Comparison of ENCODE assay signal across 12 cellular contexts in genomic region chr10:62224606-62225005, GRCh38. TPM values are rescaled to one million over a fixed set of nuclear protein-coding genes. Genes with fewer than 3 reads are reported as not detected.
DNase-seq lines count a peak whose midpoint lies in the region; ATAC-seq and TF ChIP-seq lines count a peak whose summit lies in the region.
"Had no signal": no experiment of that assay in that cellular context is flagged by ENCODE, and none has a peak within 500 bp of the region (broad histone marks: within the 10 kb centered on the region; RNA-seq: fewer than 3 reads in every experiment).

No MANE protein-coding gene starts in this region.

- H3K36me3 ChIP-seq in PC-3 (ENCODE audit: low read depth, low read length): peaks cover 9% of the 10 kb centered on the region; the same call in 1 of the 2 replicates
- H3K36me3 ChIP-seq in lung (ENCODE audit: control insufficient read depth in 2 of 2, insufficient read depth in 2 of 2, low read length in 2 of 2): no peaks in the 10 kb centered on the region
- H3K36me3 ChIP-seq: right lobe of liver had no signal

- TF ChIP-seq CTCF in PC-3 (conservative IDR thresholded peaks at IDR 0.05; ENCODE audit: low read depth, low read length) (no peak), lung (IDR thresholded peaks at IDR 0.05; ENCODE audit: control extremely low read depth, extremely low read depth) (no peak), type B pancreatic cell (conservative IDR thresholded peaks at IDR 0.05) (no peak), Calu3 (IDR thresholded peaks at IDR 0.05; ENCODE audit: unreplicated experiment) (no peak)

- H3K27me3 Mint-ChIP-seq in type B pancreatic cell (no peaks in the 10 kb centered on the region), Calu3 (ENCODE audit: unreplicated experiment) (no peaks in the 10 kb centered on the region)
- H3K27me3 Mint-ChIP-seq: naive B cell had no signal

- H3K9ac ChIP-seq in PC-3 (ENCODE audit: low read length): no peak overlapping the region

- no peak overlapping the region for H3K27ac Mint-ChIP-seq in type B pancreatic cell
- H3K27ac Mint-ChIP-seq in Calu3 (ENCODE audit: unreplicated experiment): no peak overlapping the region

- intact Hi-C loops in PC-3 (cut with micrococcal nuclease) (loop anchor here (1.0 kb wide), 1 partner anchor 111 kb away; no protein-coding TSS in a partner anchor), left ventricle myocardium superior (cut with micrococcal nuclease) (no loop called here), Calu3 (cut with micrococcal nuclease; ENCODE audit: unreplicated experiment) (no loop called here)

- BruUV-seq in PC-3 (replicated peaks; lab: Mats Ljungman, UMichigan) (no TSS peak), Calu3 (replicated peaks; lab: Mats Ljungman, UMichigan) (no TSS peak)

- peaks cover 8% of the 10 kb centered on the region for H3K36me3 Mint-ChIP-seq in type B pancreatic cell
- no peaks in the 10 kb centered on the region for H3K36me3 Mint-ChIP-seq in Calu3 (ENCODE audit: insufficient read depth, unreplicated experiment)
- H3K36me3 Mint-ChIP-seq: naive B cell had no signal

- POLR2A ChIA-PET in PC-3 (lab: Charles Lee; ENCODE audit: unreplicated experiment): interaction anchor here (0.7 kb wide), 1 partner anchor 150 kb away, joined by 4 read pairs; no protein-coding TSS in a partner anchor

- CTCF ChIA-PET in PC-3 (lab: Charles Lee) (no interaction called here), Calu3 (lab: Charles Lee) (no interaction called here)

- ATAC-seq in PC-3 (peak; percentile 88), lung (ENCODE audit: insufficient read depth, low FRiP score) (peak; percentile 27), left ventricle myocardium superior (no peak)
- ATAC-seq: right lobe of liver had no signal

- H3F3A ChIP-seq in PC-3 (ENCODE audit: low read length, unreplicated experiment): peaks cover 7% of the 10 kb centered on the region

- no peak overlapping the region for H3K4me2 ChIP-seq in PC-3 (ENCODE audit: low read length)

- H3K27ac ChIP-seq in PC-3 (ENCODE audit: low read length) (no peak overlapping the region), epithelial cell of prostate (no peak overlapping the region), lung (ENCODE audit: low read depth in 1 of 2, low read length in 1 of 2) (no peak overlapping the region)
- H3K27ac ChIP-seq: right lobe of liver had no signal

- H3K4me3 Mint-ChIP-seq in type B pancreatic cell: no peak overlapping the region
- H3K4me3 Mint-ChIP-seq in Calu3 (ENCODE audit: low read depth, unreplicated experiment): no peak overlapping the region
- H3K4me3 Mint-ChIP-seq: naive B cell had no signal

- WGBS in lung, 2 donors: 87 to 92% methylated on average over 1 of the region's 1 CpG

- H2AFZ ChIP-seq in PC-3 (ENCODE audit: low read length): no peak overlapping the region

- H4K20me1 ChIP-seq in PC-3 (ENCODE audit: low read length): no peaks in the 10 kb centered on the region

- peak; percentile 78 for DNase-seq in EL
- peak; percentile 90 for DNase-seq in PC-3
- DNase-seq in epithelial cell of prostate (ENCODE audit: low read depth, low spot score): peak; percentile 2
- no peak for DNase-seq in lung (ENCODE audit: low spot score)
- no peak for DNase-seq in type B pancreatic cell (ENCODE audit: extremely low spot score, unreplicated experiment)
- no peak for DNase-seq in left ventricle myocardium superior
- no peak for DNase-seq in NCI-H774 (lab: John Stamatoyannopoulos, UW)
- DNase-seq in Calu3: no peak
- DNase-seq: MV-4-11, naive B cell, NCI-H510A treated with DMSO at 0.1 percent for 48 hours, right lobe of liver had no signal

- no peaks in the 10 kb centered on the region for H3K9me3 Mint-ChIP-seq in type B pancreatic cell
- no peaks in the 10 kb centered on the region for H3K9me3 Mint-ChIP-seq in Calu3 (ENCODE audit: low read depth, unreplicated experiment)

- H3K27me3 ChIP-seq in PC-3 (ENCODE audit: low read length) (no peaks in the 10 kb centered on the region), lung (ENCODE audit: control insufficient read depth, insufficient read depth) (no peaks in the 10 kb centered on the region)
- H3K27me3 ChIP-seq: right lobe of liver had no signal

- no peaks in the 10 kb centered on the region for H3K79me2 ChIP-seq in PC-3 (ENCODE audit: low read length)

- no peak overlapping the region for H3K4me3 ChIP-seq in PC-3 (ENCODE audit: low read length)
- H3K4me3 ChIP-seq in lung: no peak overlapping the region
- H3K4me3 ChIP-seq: right lobe of liver had no signal

- peaks cover 3% of the 10 kb centered on the region for H3K4me1 Mint-ChIP-seq in type B pancreatic cell (ENCODE audit: unreplicated experiment)
- H3K4me1 Mint-ChIP-seq in Calu3 (ENCODE audit: low read depth, unreplicated experiment): peaks cover 8% of the 10 kb centered on the region

- H3K4me1 ChIP-seq in PC-3 (ENCODE audit: insufficient read depth, low read length) (peaks cover 12% of the 10 kb centered on the region), lung (ENCODE audit: control insufficient read depth in 2 of 2, insufficient read depth in 2 of 2, low read length in 2 of 2) (no peaks in the 10 kb centered on the region)
- H3K4me1 ChIP-seq: right lobe of liver had no signal

- H3K9me3 ChIP-seq in PC-3 (ENCODE audit: low read length) (no peaks in the 10 kb centered on the region), lung (ENCODE audit: control insufficient read depth in 2 of 2, insufficient read depth in 1 of 2, low read length in 1 of 2) (no peaks in the 10 kb centered on the region)
- H3K9me3 ChIP-seq: right lobe of liver had no signal

- H3K9me2 ChIP-seq in PC-3 (replicated peaks; ENCODE audit: low read length): no peaks in the 10 kb centered on the region

RNA-seq across cellular contexts. Expression of gene RTKN2, which starts 44.0 kb away (rescaled TPM):
- total RNA-seq in PC-3 (2014; rRNA removed) (24.8 and 26.6 TPM in 2 replicates), lung (10 to 100 TPM in 1 of 2 donors, 1 to 10 TPM in 1; 7.1 to 34.7 TPM), type B pancreatic cell (ENCODE audit: low replicate concordance) (3.2 and 10.0 TPM in 2 replicates), left ventricle myocardium superior (not detected), Calu3 (2022) (25.0 and 26.7 TPM in 2 replicates)
- 10 to 100 TPM in 1 of 2 donors, 1 to 10 TPM in 1; 3.7 to 26.6 TPM for polyA plus RNA-seq in lung

Comparison
In these comparisons a context has a peak if more than half of its experiments do, and no peak if none do; other contexts are left out.
1. DNase-seq: peak in EL (single experiment), PC-3 (single experiment) and epithelial cell of prostate (single experiment); none in lung (single experiment), type B pancreatic cell (single experiment), left ventricle myocardium superior (single experiment), NCI-H774 (single experiment) and Calu3 (single experiment).